25 cellular contexts compared by ENCODE assay signal in the genomic region with DNA sequence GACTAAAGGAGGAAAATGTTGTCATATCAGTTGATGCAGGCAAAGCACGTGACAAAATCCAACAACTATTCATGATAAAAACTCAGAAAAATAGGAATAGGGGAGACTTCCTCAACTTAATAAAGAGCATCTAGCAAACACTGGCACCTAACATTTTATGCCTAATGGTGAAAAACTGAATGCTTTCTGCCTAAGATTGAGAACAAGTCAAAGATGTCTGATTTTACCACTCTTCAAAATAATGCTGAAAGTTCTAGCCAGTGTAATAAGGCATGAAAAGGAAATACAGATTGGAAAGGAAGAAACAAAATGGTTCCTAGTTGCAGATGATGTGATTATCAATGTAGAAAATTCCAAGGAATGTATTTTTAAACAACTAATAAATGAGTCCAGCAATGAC.
"Had no signal": no experiment of that assay in that cellular context is flagged by ENCODE, and none has a peak within 500 bp of the region (broad histone marks: within the 10 kb centered on the region; RNA-seq: fewer than 3 reads in every experiment).

No MANE protein-coding gene starts in this region.

- H3K27me3 ChIP-seq: brain microvascular endothelial cell, dorsolateral prefrontal cortex had no signal

- H3K27ac ChIP-seq: brain microvascular endothelial cell, coronary artery, dorsolateral prefrontal cortex had no signal

- DNase-seq: activated CD4-positive, alpha-beta memory T cell treated with anti-CD3 and anti-CD28 coated beads for 36 hours; activated CD4-positive, alpha-beta T cell treated with anti-CD3 and anti-CD28 coated beads, Interleukin-2, amount 10 ng/mL, durations not matched to agents 24 days and 14 days; activated CD8-positive, alpha-beta memory T cell treated with anti-CD3 and anti-CD28 coated beads, Interleukin-2, amount 10 ng/mL, durations not matched to agents 7 days and 5 days; activated CD8-positive, alpha-beta memory T cell treated with anti-CD3 and anti-CD28 coated beads, Interleukin-2, amount 50 U/mL, for 4 hours; activated CD8-positive, alpha-beta T cell treated with anti-CD3 and anti-CD28 coated beads, Interleukin-2, amount 10 ng/mL, durations not matched to agents 7 days and 5 days; activated effector memory CD4-positive, alpha-beta T cell treated with anti-CD3 and anti-CD28 coated beads, Interleukin-2, amount 50 U/mL, for 16 hours; activated naive CD4-positive, alpha-beta T cell treated with anti-CD3 and anti-CD28 coated beads for 36 hours; activated naive CD8-positive, alpha-beta T cell treated with anti-CD3 and anti-CD28 coated beads for 36 hours; activated T-cell treated with anti-CD3 and anti-CD28 coated beads, Interleukin-2, amount 50 U/mL, for 1 hour; activated T-cell treated with anti-CD3 and anti-CD28 coated beads, Interleukin-2, amount 50 U/mL, for 48 hours; amniotic stem cell; anterior cingulate cortex; brain microvascular endothelial cell; dorsolateral prefrontal cortex; effector memory CD4-positive, alpha-beta T cell; endodermal cell; foreskin fibroblast; head of caudate nucleus; T-helper 1 cell; T-helper 17 cell; T1000 had no signal

- ATAC-seq: activated CD8-positive, alpha-beta memory T cell treated with anti-CD3 and anti-CD28 coated beads, Interleukin-2, amount 10 ng/mL, durations not matched to agents 7 days and 5 days; activated CD8-positive, alpha-beta T cell treated with anti-CD3 and anti-CD28 coated beads, Interleukin-2, amount 10 ng/mL, durations not matched to agents 7 days and 5 days; esophagus mucosa; T-helper 17 cell had no signal

- FAIRE-seq: bronchial epithelial cell, frontal cortex had no signal

- H3K4me3 ChIP-seq: coronary artery, dorsolateral prefrontal cortex had no signal
